1 cellular context compared by ENCODE assay signal in genomic region chr17:63942309-63942985, GRCh38.
TF ChIP-seq lines count a peak whose summit lies in the region.

No MANE protein-coding gene starts in this region.

TF ChIP-seq in WTC11, 78 proteins besides CTCF, POLR2A, EP300 and RAD21:
- no peak for TF ChIP-seq SMAD4 (CRISPR knock-in tag; IDR thresholded peaks at IDR 0.05)
- TF ChIP-seq, protein P1, sequence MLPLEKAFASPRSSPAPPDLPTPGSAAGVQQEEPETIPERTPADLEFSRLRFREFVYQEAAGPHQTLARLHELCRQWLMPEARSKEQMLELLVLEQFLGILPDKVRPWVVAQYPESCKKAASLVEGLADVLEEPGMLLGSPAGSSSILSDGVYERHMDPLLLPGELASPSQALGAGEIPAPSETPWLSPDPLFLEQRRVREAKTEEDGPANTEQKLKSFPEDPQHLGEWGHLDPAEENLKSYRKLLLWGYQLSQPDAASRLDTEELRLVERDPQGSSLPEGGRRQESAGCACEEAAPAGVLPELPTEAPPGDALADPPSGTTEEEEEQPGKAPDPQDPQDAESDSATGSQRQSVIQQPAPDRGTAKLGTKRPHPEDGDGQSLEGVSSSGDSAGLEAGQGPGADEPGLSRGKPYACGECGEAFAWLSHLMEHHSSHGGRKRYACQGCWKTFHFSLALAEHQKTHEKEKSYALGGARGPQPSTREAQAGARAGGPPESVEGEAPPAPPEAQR (CRISPR knock-in tag; IDR thresholded peaks at IDR 0.05) = no peak
- TF ChIP-seq ZNF138 (CRISPR knock-in tag; conservative IDR thresholded peaks at IDR 0.05) = no peak
- TF ChIP-seq ARID4B (CRISPR knock-in tag; IDR thresholded peaks at IDR 0.05; ENCODE audit: borderline replicate concordance) = no peak
- TF ChIP-seq, protein P2, sequence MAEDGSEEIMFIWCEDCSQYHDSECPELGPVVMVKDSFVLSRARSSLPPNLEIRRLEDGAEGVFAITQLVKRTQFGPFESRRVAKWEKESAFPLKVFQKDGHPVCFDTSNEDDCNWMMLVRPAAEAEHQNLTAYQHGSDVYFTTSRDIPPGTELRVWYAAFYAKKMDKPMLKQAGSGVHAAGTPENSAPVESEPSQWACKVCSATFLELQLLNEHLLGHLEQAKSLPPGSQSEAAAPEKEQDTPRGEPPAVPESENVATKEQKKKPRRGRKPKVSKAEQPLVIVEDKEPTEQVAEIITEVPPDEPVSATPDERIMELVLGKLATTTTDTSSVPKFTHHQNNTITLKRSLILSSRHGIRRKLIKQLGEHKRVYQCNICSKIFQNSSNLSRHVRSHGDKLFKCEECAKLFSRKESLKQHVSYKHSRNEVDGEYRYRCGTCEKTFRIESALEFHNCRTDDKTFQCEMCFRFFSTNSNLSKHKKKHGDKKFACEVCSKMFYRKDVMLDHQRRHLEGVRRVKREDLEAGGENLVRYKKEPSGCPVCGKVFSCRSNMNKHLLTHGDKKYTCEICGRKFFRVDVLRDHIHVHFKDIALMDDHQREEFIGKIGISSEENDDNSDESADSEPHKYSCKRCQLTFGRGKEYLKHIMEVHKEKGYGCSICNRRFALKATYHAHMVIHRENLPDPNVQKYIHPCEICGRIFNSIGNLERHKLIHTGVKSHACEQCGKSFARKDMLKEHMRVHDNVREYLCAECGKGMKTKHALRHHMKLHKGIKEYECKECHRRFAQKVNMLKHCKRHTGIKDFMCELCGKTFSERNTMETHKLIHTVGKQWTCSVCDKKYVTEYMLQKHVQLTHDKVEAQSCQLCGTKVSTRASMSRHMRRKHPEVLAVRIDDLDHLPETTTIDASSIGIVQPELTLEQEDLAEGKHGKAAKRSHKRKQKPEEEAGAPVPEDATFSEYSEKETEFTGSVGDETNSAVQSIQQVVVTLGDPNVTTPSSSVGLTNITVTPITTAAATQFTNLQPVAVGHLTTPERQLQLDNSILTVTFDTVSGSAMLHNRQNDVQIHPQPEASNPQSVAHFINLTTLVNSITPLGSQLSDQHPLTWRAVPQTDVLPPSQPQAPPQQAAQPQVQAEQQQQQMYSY (CRISPR knock-in tag; IDR thresholded peaks at IDR 0.05) = no peak
- TF ChIP-seq, protein P3, sequence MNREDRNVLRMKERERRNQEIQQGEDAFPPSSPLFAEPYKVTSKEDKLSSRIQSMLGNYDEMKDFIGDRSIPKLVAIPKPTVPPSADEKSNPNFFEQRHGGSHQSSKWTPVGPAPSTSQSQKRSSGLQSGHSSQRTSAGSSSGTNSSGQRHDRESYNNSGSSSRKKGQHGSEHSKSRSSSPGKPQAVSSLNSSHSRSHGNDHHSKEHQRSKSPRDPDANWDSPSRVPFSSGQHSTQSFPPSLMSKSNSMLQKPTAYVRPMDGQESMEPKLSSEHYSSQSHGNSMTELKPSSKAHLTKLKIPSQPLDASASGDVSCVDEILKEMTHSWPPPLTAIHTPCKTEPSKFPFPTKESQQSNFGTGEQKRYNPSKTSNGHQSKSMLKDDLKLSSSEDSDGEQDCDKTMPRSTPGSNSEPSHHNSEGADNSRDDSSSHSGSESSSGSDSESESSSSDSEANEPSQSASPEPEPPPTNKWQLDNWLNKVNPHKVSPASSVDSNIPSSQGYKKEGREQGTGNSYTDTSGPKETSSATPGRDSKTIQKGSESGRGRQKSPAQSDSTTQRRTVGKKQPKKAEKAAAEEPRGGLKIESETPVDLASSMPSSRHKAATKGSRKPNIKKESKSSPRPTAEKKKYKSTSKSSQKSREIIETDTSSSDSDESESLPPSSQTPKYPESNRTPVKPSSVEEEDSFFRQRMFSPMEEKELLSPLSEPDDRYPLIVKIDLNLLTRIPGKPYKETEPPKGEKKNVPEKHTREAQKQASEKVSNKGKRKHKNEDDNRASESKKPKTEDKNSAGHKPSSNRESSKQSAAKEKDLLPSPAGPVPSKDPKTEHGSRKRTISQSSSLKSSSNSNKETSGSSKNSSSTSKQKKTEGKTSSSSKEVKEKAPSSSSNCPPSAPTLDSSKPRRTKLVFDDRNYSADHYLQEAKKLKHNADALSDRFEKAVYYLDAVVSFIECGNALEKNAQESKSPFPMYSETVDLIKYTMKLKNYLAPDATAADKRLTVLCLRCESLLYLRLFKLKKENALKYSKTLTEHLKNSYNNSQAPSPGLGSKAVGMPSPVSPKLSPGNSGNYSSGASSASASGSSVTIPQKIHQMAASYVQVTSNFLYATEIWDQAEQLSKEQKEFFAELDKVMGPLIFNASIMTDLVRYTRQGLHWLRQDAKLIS (CRISPR knock-in tag; IDR thresholded peaks at IDR 0.05; ENCODE audit: borderline replicate concordance) = no peak
- TF ChIP-seq, protein P4, sequence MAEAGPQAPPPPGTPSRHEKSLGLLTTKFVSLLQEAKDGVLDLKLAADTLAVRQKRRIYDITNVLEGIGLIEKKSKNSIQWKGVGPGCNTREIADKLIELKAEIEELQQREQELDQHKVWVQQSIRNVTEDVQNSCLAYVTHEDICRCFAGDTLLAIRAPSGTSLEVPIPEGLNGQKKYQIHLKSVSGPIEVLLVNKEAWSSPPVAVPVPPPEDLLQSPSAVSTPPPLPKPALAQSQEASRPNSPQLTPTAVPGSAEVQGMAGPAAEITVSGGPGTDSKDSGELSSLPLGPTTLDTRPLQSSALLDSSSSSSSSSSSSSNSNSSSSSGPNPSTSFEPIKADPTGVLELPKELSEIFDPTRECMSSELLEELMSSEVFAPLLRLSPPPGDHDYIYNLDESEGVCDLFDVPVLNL (CRISPR knock-in tag; IDR thresholded peaks at IDR 0.05; ENCODE audit: borderline replicate concordance, low read depth) = no peak
- TF ChIP-seq, protein P5, sequence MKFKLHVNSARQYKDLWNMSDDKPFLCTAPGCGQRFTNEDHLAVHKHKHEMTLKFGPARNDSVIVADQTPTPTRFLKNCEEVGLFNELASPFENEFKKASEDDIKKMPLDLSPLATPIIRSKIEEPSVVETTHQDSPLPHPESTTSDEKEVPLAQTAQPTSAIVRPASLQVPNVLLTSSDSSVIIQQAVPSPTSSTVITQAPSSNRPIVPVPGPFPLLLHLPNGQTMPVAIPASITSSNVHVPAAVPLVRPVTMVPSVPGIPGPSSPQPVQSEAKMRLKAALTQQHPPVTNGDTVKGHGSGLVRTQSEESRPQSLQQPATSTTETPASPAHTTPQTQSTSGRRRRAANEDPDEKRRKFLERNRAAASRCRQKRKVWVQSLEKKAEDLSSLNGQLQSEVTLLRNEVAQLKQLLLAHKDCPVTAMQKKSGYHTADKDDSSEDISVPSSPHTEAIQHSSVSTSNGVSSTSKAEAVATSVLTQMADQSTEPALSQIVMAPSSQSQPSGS (CRISPR knock-in tag; IDR thresholded peaks at IDR 0.05; ENCODE audit: borderline replicate concordance, low read depth) = no peak
